Comparison of ENCODE assay signal across 17 cellular contexts in the genomic region with DNA sequence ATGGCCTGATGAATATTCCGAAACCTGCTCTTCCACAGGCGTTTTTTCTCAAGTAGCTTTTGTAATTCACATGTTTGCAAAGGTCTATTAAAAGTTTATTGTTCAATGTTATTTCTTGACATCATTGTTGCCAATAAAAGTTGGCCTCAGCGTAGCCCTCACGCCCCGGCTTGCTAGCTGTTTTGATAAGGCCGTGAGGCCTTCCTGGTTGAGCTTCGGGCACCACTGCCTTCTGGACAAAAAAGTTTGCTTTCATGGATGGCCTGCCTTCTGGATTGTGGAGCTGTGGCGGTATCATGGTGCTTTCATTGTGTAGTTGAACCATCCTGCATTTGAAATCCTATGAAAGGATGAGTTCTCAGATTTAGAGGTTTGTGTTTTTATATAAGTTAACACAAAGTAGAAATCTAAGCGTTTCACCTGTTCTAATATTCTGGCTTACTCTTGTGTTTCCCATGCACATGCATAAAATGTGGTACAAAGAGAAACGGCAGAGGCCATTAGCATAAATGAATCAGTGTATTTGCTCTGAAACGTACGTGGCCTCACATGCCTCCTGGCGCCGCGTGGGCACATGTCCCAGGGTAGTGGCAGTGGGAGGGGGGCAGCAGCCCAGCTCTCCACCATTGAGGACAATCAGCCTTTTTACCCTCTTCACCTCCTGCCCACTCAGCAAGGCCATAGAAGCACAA.
DNase-seq lines count a peak whose midpoint lies in the region; ATAC-seq, FAIRE-seq and TF ChIP-seq lines count a peak whose summit lies in the region.
"Had no signal": no experiment of that assay in that cellular context is flagged by ENCODE, and none has a peak within 500 bp of the region (broad histone marks: within the 10 kb centered on the region; RNA-seq: fewer than 3 reads in every experiment).

No MANE protein-coding gene starts in this region.

- no peaks in the 10 kb centered on the region for H3K9me3 Mint-ChIP-seq in activated CD4-positive, alpha-beta T cell treated with anti-CD3 and anti-CD28 coated beads, Interleukin-2, amount 10 ng/mL, durations not matched to agents 24 days and 14 days
- no peaks in the 10 kb centered on the region for H3K9me3 Mint-ChIP-seq in activated CD8-positive, alpha-beta T cell treated with anti-CD3 and anti-CD28 coated beads, Interleukin-2, amount 10 ng/mL, durations not matched to agents 7 days and 5 days (ENCODE audit: insufficient read depth)
- H3K9me3 Mint-ChIP-seq in stimulated activated effector memory CD8-positive, alpha-beta T cell treated with anti-CD3 and anti-CD28 coated beads, Interleukin-12 subunit alpha, Interleukin-12 subunit beta, amount 100 ng/mL, for 72 hours = no peaks in the 10 kb centered on the region

- TF ChIP-seq POLR2A in GM12892 (IDR thresholded peaks at IDR 0.05; ENCODE audit: low read depth, low read length) = no peak

- intact Hi-C loops in activated CD4-positive, alpha-beta T cell treated with anti-CD3 and anti-CD28 coated beads, Interleukin-2, amount 10 ng/mL, durations not matched to agents 24 days and 14 days (cut with micrococcal nuclease) = no loop called here
- intact Hi-C loops in kidney (cut with DNase I) = no loop called here
- intact Hi-C loops in Right ventricle myocardium superior (cut with DNase I) = no loop called here
- intact Hi-C loops in tibial artery (cut with DNase I; ENCODE audit: low total_unique reads) = no loop called here

- no peak for FAIRE-seq in kidney (lab: Jason Lieb, UNC)
- FAIRE-seq in GM12892 (lab: Jason Lieb, UNC) = no peak
- FAIRE-seq: HTR-8/SVneo had no signal

- peak overlapping the region; percentile 68 for H3K27ac Mint-ChIP-seq in activated CD4-positive, alpha-beta T cell treated with anti-CD3 and anti-CD28 coated beads, Interleukin-2, amount 10 ng/mL, durations not matched to agents 24 days and 14 days
- peak overlapping the region; percentile 34 for H3K27ac Mint-ChIP-seq in activated CD8-positive, alpha-beta T cell treated with anti-CD3 and anti-CD28 coated beads, Interleukin-2, amount 10 ng/mL, durations not matched to agents 7 days and 5 days
- peak overlapping the region; percentile 13 for H3K27ac Mint-ChIP-seq in stimulated activated effector memory CD8-positive, alpha-beta T cell treated with anti-CD3 and anti-CD28 coated beads, Interleukin-12 subunit alpha, Interleukin-12 subunit beta, amount 100 ng/mL, for 72 hours

- no peak overlapping the region for H3K4me3 Mint-ChIP-seq in activated CD4-positive, alpha-beta T cell treated with anti-CD3 and anti-CD28 coated beads, Interleukin-2, amount 10 ng/mL, durations not matched to agents 24 days and 14 days
- no peak overlapping the region for H3K4me3 Mint-ChIP-seq in activated CD8-positive, alpha-beta T cell treated with anti-CD3 and anti-CD28 coated beads, Interleukin-2, amount 10 ng/mL, durations not matched to agents 7 days and 5 days
- no peak overlapping the region for H3K4me3 Mint-ChIP-seq in stimulated activated effector memory CD8-positive, alpha-beta T cell treated with anti-CD3 and anti-CD28 coated beads, Interleukin-12 subunit alpha, Interleukin-12 subunit beta, amount 100 ng/mL, for 72 hours

- CTCF ChIA-PET in activated CD8-positive, alpha-beta T cell treated with anti-CD3 and anti-CD28 coated beads, Interleukin-2, amount 10 ng/mL, durations not matched to agents 7 days and 5 days (lab: Charles Lee) = interaction anchor here (1.5 kb wide), 2 partner anchors 81 to 302 kb away, joined by 3 to 5 read pairs; no protein-coding TSS in a partner anchor

- peaks cover 23 to 24% of the 10 kb centered on the region in 2 donors for H3K4me1 ChIP-seq in kidney (ENCODE audit: control insufficient read depth in 1 of 2, insufficient read depth in 1 of 2, low read depth in 1 of 2, low read length in 2 of 2)
- H3K4me1 ChIP-seq in tibial artery = peaks cover 0 to 25% (median 9%) of the 10 kb centered on the region in 4 donors

- no peak for ATAC-seq in activated CD8-positive, alpha-beta T cell treated with anti-CD3 and anti-CD28 coated beads, Interleukin-2, amount 10 ng/mL, durations not matched to agents 7 days and 5 days
- no peak for ATAC-seq in stimulated activated effector memory CD8-positive, alpha-beta T cell treated with anti-CD3 and anti-CD28 coated beads, Interleukin-12 subunit alpha, Interleukin-12 subunit beta, amount 100 ng/mL, for 72 hours
- no peak for ATAC-seq in Right ventricle myocardium superior (ENCODE audit: poor library complexity)
- ATAC-seq: left ventricle myocardium superior had no signal

- no peak for DNase-seq in activated CD4-positive, alpha-beta T cell treated with anti-CD3 and anti-CD28 coated beads, Interleukin-2, amount 10 ng/mL, durations not matched to agents 24 days and 14 days
- DNase-seq in activated CD4-positive, alpha-beta T cell treated with anti-CD3 and anti-CD28 coated beads for 1 hour = no peak
- no peak for DNase-seq in activated CD8-positive, alpha-beta T cell treated with anti-CD3 and anti-CD28 coated beads, Interleukin-2, amount 10 ng/mL, durations not matched to agents 7 days and 5 days
- no peak for DNase-seq in kidney
- no peak for DNase-seq in stimulated activated effector memory CD8-positive, alpha-beta T cell treated with anti-CD3 and anti-CD28 coated beads, Interleukin-12 subunit alpha, Interleukin-12 subunit beta, amount 100 ng/mL, for 72 hours (ENCODE audit: low spot score in 2 of 2)
- DNase-seq in Right ventricle myocardium superior = no peak
- no peak for DNase-seq in tibial artery
- DNase-seq in GM12892 (ENCODE audit: insufficient read length) = no peak
- DNase-seq: amygdala; central memory CD4-positive, alpha-beta T cell; effector CD4-positive, alpha-beta T cell; glutamatergic neuron; GOT3; left ventricle myocardium superior; NCI-H524 had no signal

- peak overlapping the region; percentile 44 to 53 for H3K27ac ChIP-seq in kidney (ENCODE audit: low read depth in 2 of 2, low read length in 2 of 2)
- no peak overlapping the region for H3K27ac ChIP-seq in tibial artery
- H3K27ac ChIP-seq: BLaER1 had no signal

- H3K36me3 Mint-ChIP-seq in activated CD4-positive, alpha-beta T cell treated with anti-CD3 and anti-CD28 coated beads, Interleukin-2, amount 10 ng/mL, durations not matched to agents 24 days and 14 days (ENCODE audit: low read depth) = peaks cover 68% of the 10 kb centered on the region
- H3K36me3 Mint-ChIP-seq in activated CD8-positive, alpha-beta T cell treated with anti-CD3 and anti-CD28 coated beads, Interleukin-2, amount 10 ng/mL, durations not matched to agents 7 days and 5 days (ENCODE audit: low read depth) = peaks cover 84% of the 10 kb centered on the region
- H3K36me3 Mint-ChIP-seq in stimulated activated effector memory CD8-positive, alpha-beta T cell treated with anti-CD3 and anti-CD28 coated beads, Interleukin-12 subunit alpha, Interleukin-12 subunit beta, amount 100 ng/mL, for 72 hours = peaks cover 83% of the 10 kb centered on the region

- no peak overlapping the region for H3K9ac ChIP-seq in kidney (ENCODE audit: low read length in 2 of 2)
- H3K9ac ChIP-seq: BLaER1 had no signal

- H3K9me3 ChIP-seq in kidney (ENCODE audit: control insufficient read depth in 1 of 2, low read length in 2 of 2) (no peaks in the 10 kb centered on the region), tibial artery (no peaks in the 10 kb centered on the region)

- peaks cover 62% of the 10 kb centered on the region for H3K4me1 Mint-ChIP-seq in activated CD4-positive, alpha-beta T cell treated with anti-CD3 and anti-CD28 coated beads, Interleukin-2, amount 10 ng/mL, durations not matched to agents 24 days and 14 days
- H3K4me1 Mint-ChIP-seq in activated CD8-positive, alpha-beta T cell treated with anti-CD3 and anti-CD28 coated beads, Interleukin-2, amount 10 ng/mL, durations not matched to agents 7 days and 5 days (ENCODE audit: low read depth) = peaks cover 55% of the 10 kb centered on the region
- H3K4me1 Mint-ChIP-seq in stimulated activated effector memory CD8-positive, alpha-beta T cell treated with anti-CD3 and anti-CD28 coated beads, Interleukin-12 subunit alpha, Interleukin-12 subunit beta, amount 100 ng/mL, for 72 hours = peaks cover 76% of the 10 kb centered on the region

- no peaks in the 10 kb centered on the region for H3K27me3 ChIP-seq in tibial artery
- H3K27me3 ChIP-seq: BLaER1 had no signal

- no peaks in the 10 kb centered on the region for H3K27me3 Mint-ChIP-seq in activated CD4-positive, alpha-beta T cell treated with anti-CD3 and anti-CD28 coated beads, Interleukin-2, amount 10 ng/mL, durations not matched to agents 24 days and 14 days
- H3K27me3 Mint-ChIP-seq in activated CD8-positive, alpha-beta T cell treated with anti-CD3 and anti-CD28 coated beads, Interleukin-2, amount 10 ng/mL, durations not matched to agents 7 days and 5 days (ENCODE audit: low read depth) = no peaks in the 10 kb centered on the region

- POLR2A ChIA-PET in activated CD8-positive, alpha-beta T cell treated with anti-CD3 and anti-CD28 coated beads, Interleukin-2, amount 10 ng/mL, durations not matched to agents 7 days and 5 days (lab: Charles Lee) = no interaction called here

- TF ChIP-seq CTCF in kidney (IDR thresholded peaks at IDR 0.05; ENCODE audit: borderline replicate concordance, extremely low read depth, insufficient read depth) (no peak), tibial artery (IDR thresholded peaks at IDR 0.05) (no peak)

- H3K4me3 ChIP-seq in kidney (ENCODE audit: low read length in 2 of 2) (no peak overlapping the region), tibial artery (no peak overlapping the region)
- H3K4me3 ChIP-seq: BLaER1 had no signal

- H3K36me3 ChIP-seq in kidney (ENCODE audit: control insufficient read depth in 1 of 2, insufficient read depth in 2 of 2, low read length in 2 of 2) = peaks cover 0 to 5% of the 10 kb centered on the region in 2 donors
- peaks cover 8 to 21% (median 18%) of the 10 kb centered on the region in 3 donors for H3K36me3 ChIP-seq in tibial artery

Comparison
In these comparisons a context has a peak if more than half of its experiments do, and no peak if none do; other contexts are left out.
1. H3K27ac Mint-ChIP-seq: peak in every context shown above with its lines; median percentile 68 in activated CD4-positive, alpha-beta T cell treated with anti-CD3 and anti-CD28 coated beads, Interleukin-2, amount 10 ng/mL, durations not matched to agents 24 days and 14 days; 34 in activated CD8-positive, alpha-beta T cell treated with anti-CD3 and anti-CD28 coated beads, Interleukin-2, amount 10 ng/mL, durations not matched to agents 7 days and 5 days; 13 in stimulated activated effector memory CD8-positive, alpha-beta T cell treated with anti-CD3 and anti-CD28 coated beads, Interleukin-12 subunit alpha, Interleukin-12 subunit beta, amount 100 ng/mL, for 72 hours.
2. H3K27ac ChIP-seq: peak in kidney (2 of 2); none in tibial artery (0 of 2).